Comparison of ENCODE assay signal across 15 cellular contexts in genomic region chr2:204950695-204951094, GRCh38.
DNase-seq lines count a peak whose midpoint lies in the region; ATAC-seq and TF ChIP-seq lines count a peak whose summit lies in the region.
"Had no signal": no experiment of that assay in that cellular context is flagged by ENCODE, and none has a peak within 500 bp of the region (broad histone marks: within the 10 kb centered on the region; RNA-seq: fewer than 3 reads in every experiment).

No MANE protein-coding gene starts in this region.

- peak; percentile 38; the same call in 2 of the 3 replicates for ATAC-seq in SK-N-SH treated with all-trans-retinoic acid at 6 μM for 48 hours
- ATAC-seq: activated T-cell treated with anti-CD3 and anti-CD28 coated beads, Interleukin-2, amount 50 U/mL, for 4 hours had no signal

- TF ChIP-seq CTCF in fibroblast of villous mesenchyme (IDR thresholded peaks at IDR 0.05; ENCODE audit: insufficient read depth, low read depth, low read length): no peak

- H3K4me3 ChIP-seq in fibroblast of villous mesenchyme (ENCODE audit: low read depth, low read length): no peak overlapping the region
- H3K4me3 ChIP-seq: adrenal gland, lung had no signal

- DNase-seq in GM04503 (ENCODE audit: low read depth) (peak; percentile 37), fibroblast of villous mesenchyme (ENCODE audit: low read depth) (peak; percentile 17), smooth muscle cell of the brain vasculature (ENCODE audit: low read depth, low spot score) (peak; percentile 7), amygdala (lab: John Stamatoyannopoulos, UW) (no peak), NCI-H2107 treated with DMSO at 0.1 percent for 48 hours (lab: John Stamatoyannopoulos, UW; ENCODE audit: unreplicated experiment) (no peak), NOMO-1 (lab: John Stamatoyannopoulos, UW; ENCODE audit: unreplicated experiment in 2 of 2) (no peak)
- DNase-seq: activated T-cell treated with anti-CD3 and anti-CD28 coated beads, Interleukin-2, amount 50 U/mL, for 4 hours; adrenal gland; CD4-positive, alpha-beta memory T cell; dermis blood vessel endothelial cell; H9; NCI-H1092; stimulated activated naive CD4-positive, alpha-beta T cell had no signal

TF ChIP-seq in SK-N-SH treated with all-trans-retinoic acid at 6 μM for 48 hours, 23 proteins besides CTCF, POLR2A, EP300 and RAD21:
- TF ChIP-seq GLIS3 (CRISPR knock-in tag; IDR thresholded peaks at IDR 0.05): no peak
- TF ChIP-seq ARNTL (CRISPR knock-in tag; IDR thresholded peaks at IDR 0.05; ENCODE audit: borderline replicate concordance, low read depth): no peak
- TF ChIP-seq BACH2 (CRISPR knock-in tag; IDR thresholded peaks at IDR 0.05; ENCODE audit: borderline replicate concordance): no peak
- TF ChIP-seq PATZ1 (CRISPR knock-in tag; IDR thresholded peaks at IDR 0.05; ENCODE audit: borderline replicate concordance): no peak
- no peak for TF ChIP-seq ISL1 (CRISPR knock-in tag; IDR thresholded peaks at IDR 0.05)
- TF ChIP-seq ZFP30 (CRISPR knock-in tag; IDR thresholded peaks at IDR 0.05): no peak
- no peak for TF ChIP-seq ZFP3 (CRISPR knock-in tag; IDR thresholded peaks at IDR 0.05)
- TF ChIP-seq ESRRG (CRISPR knock-in tag; IDR thresholded peaks at IDR 0.05): no peak
- no peak for TF ChIP-seq TCF4 (CRISPR knock-in tag; IDR thresholded peaks at IDR 0.05; ENCODE audit: borderline replicate concordance)
- TF ChIP-seq, protein P1, sequence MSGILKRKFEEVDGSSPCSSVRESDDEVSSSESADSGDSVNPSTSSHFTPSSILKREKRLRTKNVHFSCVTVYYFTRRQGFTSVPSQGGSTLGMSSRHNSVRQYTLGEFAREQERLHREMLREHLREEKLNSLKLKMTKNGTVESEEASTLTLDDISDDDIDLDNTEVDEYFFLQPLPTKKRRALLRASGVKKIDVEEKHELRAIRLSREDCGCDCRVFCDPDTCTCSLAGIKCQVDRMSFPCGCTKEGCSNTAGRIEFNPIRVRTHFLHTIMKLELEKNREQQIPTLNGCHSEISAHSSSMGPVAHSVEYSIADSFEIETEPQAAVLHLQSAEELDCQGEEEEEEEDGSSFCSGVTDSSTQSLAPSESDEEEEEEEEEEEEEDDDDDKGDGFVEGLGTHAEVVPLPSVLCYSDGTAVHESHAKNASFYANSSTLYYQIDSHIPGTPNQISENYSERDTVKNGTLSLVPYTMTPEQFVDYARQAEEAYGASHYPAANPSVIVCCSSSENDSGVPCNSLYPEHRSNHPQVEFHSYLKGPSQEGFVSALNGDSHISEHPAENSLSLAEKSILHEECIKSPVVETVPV (CRISPR knock-in tag; IDR thresholded peaks at IDR 0.05): no peak
- TF ChIP-seq TOX (CRISPR knock-in tag; IDR thresholded peaks at IDR 0.05; ENCODE audit: borderline replicate concordance): no peak
- TF ChIP-seq OSR1 (CRISPR knock-in tag; IDR thresholded peaks at IDR 0.05): no peak
- no peak for TF ChIP-seq ZNF70 (CRISPR knock-in tag; IDR thresholded peaks at IDR 0.05)
- no peak for TF ChIP-seq ZC3H10 (CRISPR knock-in tag; IDR thresholded peaks at IDR 0.05)
- TF ChIP-seq, protein P2, sequence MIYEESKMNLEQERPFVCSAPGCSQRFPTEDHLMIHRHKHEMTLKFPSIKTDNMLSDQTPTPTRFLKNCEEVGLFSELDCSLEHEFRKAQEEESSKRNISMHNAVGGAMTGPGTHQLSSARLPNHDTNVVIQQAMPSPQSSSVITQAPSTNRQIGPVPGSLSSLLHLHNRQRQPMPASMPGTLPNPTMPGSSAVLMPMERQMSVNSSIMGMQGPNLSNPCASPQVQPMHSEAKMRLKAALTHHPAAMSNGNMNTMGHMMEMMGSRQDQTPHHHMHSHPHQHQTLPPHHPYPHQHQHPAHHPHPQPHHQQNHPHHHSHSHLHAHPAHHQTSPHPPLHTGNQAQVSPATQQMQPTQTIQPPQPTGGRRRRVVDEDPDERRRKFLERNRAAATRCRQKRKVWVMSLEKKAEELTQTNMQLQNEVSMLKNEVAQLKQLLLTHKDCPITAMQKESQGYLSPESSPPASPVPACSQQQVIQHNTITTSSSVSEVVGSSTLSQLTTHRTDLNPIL (CRISPR knock-in tag; IDR thresholded peaks at IDR 0.05; ENCODE audit: low read depth): no peak
- no peak for TF ChIP-seq TSHZ2 (CRISPR knock-in tag; IDR thresholded peaks at IDR 0.05)
- TF ChIP-seq PPARA (CRISPR knock-in tag; IDR thresholded peaks at IDR 0.05; ENCODE audit: borderline replicate concordance): no peak
- TF ChIP-seq CSDC2 (CRISPR knock-in tag; IDR thresholded peaks at IDR 0.05): no peak
- TF ChIP-seq, protein P3, sequence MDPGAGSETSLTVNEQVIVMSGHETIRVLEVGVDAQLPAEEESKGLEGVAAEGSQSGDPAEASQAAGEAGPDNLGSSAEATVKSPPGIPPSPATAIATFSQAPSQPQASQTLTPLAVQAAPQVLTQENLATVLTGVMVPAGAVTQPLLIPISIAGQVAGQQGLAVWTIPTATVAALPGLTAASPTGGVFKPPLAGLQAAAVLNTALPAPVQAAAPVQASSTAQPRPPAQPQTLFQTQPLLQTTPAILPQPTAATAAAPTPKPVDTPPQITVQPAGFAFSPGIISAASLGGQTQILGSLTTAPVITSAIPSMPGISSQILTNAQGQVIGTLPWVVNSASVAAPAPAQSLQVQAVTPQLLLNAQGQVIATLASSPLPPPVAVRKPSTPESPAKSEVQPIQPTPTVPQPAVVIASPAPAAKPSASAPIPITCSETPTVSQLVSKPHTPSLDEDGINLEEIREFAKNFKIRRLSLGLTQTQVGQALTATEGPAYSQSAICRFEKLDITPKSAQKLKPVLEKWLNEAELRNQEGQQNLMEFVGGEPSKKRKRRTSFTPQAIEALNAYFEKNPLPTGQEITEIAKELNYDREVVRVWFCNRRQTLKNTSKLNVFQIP (CRISPR knock-in tag; IDR thresholded peaks at IDR 0.05; ENCODE audit: borderline replicate concordance, low read depth): no peak

Comparison
In these comparisons a context has a peak if more than half of its experiments do, and no peak if none do; other contexts are left out.
1. DNase-seq: peak in GM04503 (single experiment), fibroblast of villous mesenchyme (single experiment) and smooth muscle cell of the brain vasculature (single experiment); none in amygdala (0 of 56), NCI-H2107 treated with DMSO at 0.1 percent for 48 hours (single experiment) and NOMO-1 (0 of 2).